Comparison of ENCODE assay signal across 17 cellular contexts in the genomic region with DNA sequence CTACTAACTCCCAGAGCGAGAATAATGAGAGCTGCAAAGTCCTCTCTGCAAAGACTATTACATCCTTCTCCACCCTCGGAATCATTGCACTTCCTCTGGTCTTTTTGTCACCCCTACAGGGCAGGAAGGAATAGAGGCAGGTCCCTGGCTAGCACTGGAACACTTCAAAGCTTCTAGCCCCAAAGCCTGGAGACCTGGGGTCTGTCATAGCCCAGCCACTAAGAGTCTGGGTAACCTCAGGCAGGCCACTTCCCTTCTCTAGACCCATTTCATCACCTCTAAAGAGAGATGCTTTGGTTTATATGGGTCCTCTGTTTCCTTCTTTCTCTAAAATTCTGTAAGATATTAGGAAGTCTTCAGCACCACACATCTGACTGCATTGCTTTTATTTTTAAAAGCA.
DNase-seq lines count a peak whose midpoint lies in the region; ATAC-seq and TF ChIP-seq lines count a peak whose summit lies in the region.
"Had no signal": no experiment of that assay in that cellular context is flagged by ENCODE, and none has a peak within 500 bp of the region (broad histone marks: within the 10 kb centered on the region; RNA-seq: fewer than 3 reads in every experiment).

No MANE protein-coding gene starts in this region.

- H3K4me3 Mint-ChIP-seq in memory B cell: peak overlapping the region; percentile 66

- H3K36me3 Mint-ChIP-seq in memory B cell: peaks cover 2% of the 10 kb centered on the region
- H3K36me3 Mint-ChIP-seq: naive thymus-derived CD8-positive, alpha-beta T cell had no signal

- TF ChIP-seq CTCF in DOHH2 (IDR thresholded peaks at IDR 0.05; ENCODE audit: low read depth, low read length, poor library complexity, severe bottlenecking): no peak

- no peaks in the 10 kb centered on the region for H3K79me2 ChIP-seq in DOHH2 (ENCODE audit: control insufficient read depth, low read length)

- peaks cover 10% of the 10 kb centered on the region for H3F3A ChIP-seq in DOHH2 (ENCODE audit: control insufficient read depth, insufficient read depth)

- peak; percentile 20 to 29 for DNase-seq in AML-193 (lab: John Stamatoyannopoulos, UW)
- peak; percentile 62 for DNase-seq in SKM-1 treated with dmso at 0.1 percent for 144 hours (lab: John Stamatoyannopoulos, UW; ENCODE audit: unreplicated experiment)
- no peak for DNase-seq in memory B cell (ENCODE audit: low spot score in 2 of 2)
- no peak for DNase-seq in DMS 273 treated with DMSO at 0.1 percent for 48 hours (lab: John Stamatoyannopoulos, UW)
- DNase-seq in activated CD4-positive, alpha-beta T cell treated with anti-CD3 and anti-CD28 coated beads for 48 hours: no peak
- DNase-seq: activated naive CD4-positive, alpha-beta T cell; cortex of kidney; DMS53; GM23248; naive thymus-derived CD8-positive, alpha-beta T cell; NCI-H1092; tibial artery had no signal

- peaks cover 81% of the 10 kb centered on the region for H3K4me1 ChIP-seq in DOHH2 (ENCODE audit: control insufficient read depth, low read length)

- H3K9me3 Mint-ChIP-seq in memory B cell: no peaks in the 10 kb centered on the region
- H3K9me3 Mint-ChIP-seq: naive thymus-derived CD8-positive, alpha-beta T cell had no signal

- peak overlapping the region; percentile 89 for H3K4me2 ChIP-seq in DOHH2 (ENCODE audit: low read length)

- H3K4me1 Mint-ChIP-seq in memory B cell: peaks cover 83% of the 10 kb centered on the region

- H4K20me1 ChIP-seq in DOHH2 (ENCODE audit: control insufficient read depth, insufficient read depth, low read depth, low read length): no peaks in the 10 kb centered on the region

- no peaks in the 10 kb centered on the region for H3K27me3 Mint-ChIP-seq in memory B cell

- H3K27ac Mint-ChIP-seq in memory B cell: peak overlapping the region; percentile 96

- H3K27me3 ChIP-seq in DOHH2 (ENCODE audit: control insufficient read depth, low read length): no peaks in the 10 kb centered on the region
- H3K27me3 ChIP-seq: tibial artery had no signal

- H3K9me3 ChIP-seq in DOHH2 (ENCODE audit: control insufficient read depth, insufficient read depth, low read length): no peaks in the 10 kb centered on the region
- H3K9me3 ChIP-seq: tibial artery had no signal

- peaks cover 5% of the 10 kb centered on the region; the same call in 1 of the 2 replicates for H3K36me3 ChIP-seq in DOHH2 (ENCODE audit: control insufficient read depth, low read length)
- H3K36me3 ChIP-seq: tibial artery had no signal

- H3K9me2 ChIP-seq in DOHH2 (replicated peaks; ENCODE audit: control insufficient read depth, low read length): no peaks in the 10 kb centered on the region

- peak overlapping the region; percentile 57 for H3K4me3 ChIP-seq in DOHH2 (ENCODE audit: low read length)
- H3K4me3 ChIP-seq: GM23248, SK-N-MC, tibial artery had no signal

- H3K27ac ChIP-seq in DOHH2 (ENCODE audit: low read depth, low read length): peak overlapping the region; percentile 88
- H3K27ac ChIP-seq: GM23248, SK-N-MC, tibial artery had no signal

- no peak for ATAC-seq in memory B cell (ENCODE audit: low read depth)
- ATAC-seq in HG02571 (IDR thresholded peaks at IDR 0.05; ENCODE audit: unreplicated experiment): no peak
- ATAC-seq in GM21576 (IDR thresholded peaks at IDR 0.05; ENCODE audit: unreplicated experiment): no peak
- ATAC-seq: esophagus mucosa; naive thymus-derived CD8-positive, alpha-beta T cell had no signal

Comparison
In these comparisons a context has a peak if more than half of its experiments do, and no peak if none do; other contexts are left out.
1. DNase-seq: peak in AML-193 (2 of 2) and SKM-1 treated with dmso at 0.1 percent for 144 hours (single experiment); none in memory B cell (0 of 2), DMS 273 treated with DMSO at 0.1 percent for 48 hours (single experiment) and activated CD4-positive, alpha-beta T cell treated with anti-CD3 and anti-CD28 coated beads for 48 hours (single experiment).